12 cellular contexts compared by ENCODE assay signal in the genomic region with DNA sequence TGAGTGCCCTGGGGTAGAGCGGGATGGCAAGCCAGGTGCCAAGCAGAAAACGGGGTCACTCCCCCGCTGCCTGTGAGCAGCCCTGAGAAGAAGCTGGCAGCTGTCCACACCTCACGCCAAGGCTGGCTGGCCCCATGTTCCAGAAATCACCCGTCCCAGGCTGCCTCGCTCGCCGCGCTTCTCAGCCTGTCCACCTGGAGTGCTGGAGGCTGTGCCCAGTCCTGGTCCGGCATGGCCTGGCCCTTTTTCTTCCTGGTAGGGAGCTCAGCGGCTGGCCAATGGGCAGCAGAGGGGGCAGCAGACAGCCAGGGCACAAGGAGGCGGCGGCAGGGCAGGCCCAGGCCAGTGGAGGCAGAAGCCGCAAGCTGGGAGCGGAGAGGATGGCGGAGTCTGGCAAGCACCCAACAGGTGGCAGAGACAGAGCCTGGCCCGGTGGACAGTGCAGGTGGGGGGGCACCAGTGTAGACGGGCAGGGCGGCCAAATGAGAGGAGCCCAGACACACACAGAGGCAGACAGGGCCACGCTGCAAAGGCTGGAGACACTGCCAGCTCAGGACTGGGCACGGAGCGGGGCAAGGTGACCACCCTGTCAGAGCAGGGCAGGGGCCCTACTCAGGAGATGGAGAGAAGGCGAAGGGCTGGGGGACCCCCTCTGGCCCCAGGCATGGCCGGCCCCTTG. TPM values are rescaled to one million over a fixed set of nuclear protein-coding genes. Genes with fewer than 3 reads are reported as not detected.
A peak's percentile ranks its signal among the peaks of the same experiment; 100 is the strongest.
DNase-seq lines count a peak whose midpoint lies in the region; ATAC-seq and TF ChIP-seq lines count a peak whose summit lies in the region.
"Had no signal": no experiment of that assay in that cellular context is flagged by ENCODE, and none has a peak within 500 bp of the region (broad histone marks: within the 10 kb centered on the region; RNA-seq: fewer than 3 reads in every experiment).

No MANE protein-coding gene starts in this region.

- H3T11ph ChIP-seq in H9 (ENCODE audit: low read length): no peak overlapping the region

- H3K4ac ChIP-seq in H9 (ENCODE audit: low read depth, low read length): no peak overlapping the region

- no peak overlapping the region for H2BK12ac ChIP-seq in H9 (ENCODE audit: insufficient read length, low read depth, low read length)

- H3K27me3 Mint-ChIP-seq in H9 (ENCODE audit: low read depth): peaks cover 43% of the 10 kb centered on the region
- peaks cover 2% of the 10 kb centered on the region for H3K27me3 Mint-ChIP-seq in glutamatergic neuron (ENCODE audit: unreplicated experiment)
- H3K27me3 Mint-ChIP-seq: stimulated activated naive CD8-positive, alpha-beta T cell treated with anti-CD3 and anti-CD28 coated beads, Interleukin-15, Interleukin-2, amounts not matched to agents 100 ng/mL and 50 ng/mL, for 24 hours had no signal

- no peak overlapping the region for H2AK5ac ChIP-seq in H9 (ENCODE audit: insufficient read length, low read length)

- no peaks in the 10 kb centered on the region for H3K23me2 ChIP-seq in H9 (ENCODE audit: insufficient read length, low read depth, low read length, poor library complexity, severe bottlenecking)

- H4K5ac ChIP-seq in H9 (ENCODE audit: insufficient read length, low read depth, low read length): no peak overlapping the region

- H3K4me3 Mint-ChIP-seq in H9 (no peak overlapping the region), glutamatergic neuron (ENCODE audit: unreplicated experiment) (no peak overlapping the region)
- H3K4me3 Mint-ChIP-seq: stimulated activated naive CD8-positive, alpha-beta T cell treated with anti-CD3 and anti-CD28 coated beads, Interleukin-15, Interleukin-2, amounts not matched to agents 100 ng/mL and 50 ng/mL, for 24 hours had no signal

- H4K91ac ChIP-seq in H9 (ENCODE audit: insufficient read length, low read depth, low read length): no peak overlapping the region

- H3K36me3 ChIP-seq in Panc1 (ENCODE audit: control insufficient read depth, insufficient read depth, low read length): no peaks in the 10 kb centered on the region
- no peaks in the 10 kb centered on the region for H3K36me3 ChIP-seq in esophagus squamous epithelium
- H3K36me3 ChIP-seq: heart right ventricle had no signal

- H2BK120ac ChIP-seq in H9 (ENCODE audit: low read depth, low read length, poor library complexity, severe bottlenecking): no peak overlapping the region

- H3K4me1 ChIP-seq in H9 (ENCODE audit: insufficient read depth, low read length) (peaks cover 3% of the 10 kb centered on the region; the same call in 1 of the 2 replicates), Panc1 (ENCODE audit: control insufficient read depth, insufficient read depth, low read length) (no peaks in the 10 kb centered on the region), esophagus squamous epithelium (peaks cover 0 to 33% (median 0%) of the 10 kb centered on the region in 3 donors)
- H3K4me1 ChIP-seq: psoas muscle had no signal

- H3K36me3 Mint-ChIP-seq in H9 (ENCODE audit: insufficient read depth in 1 of 3, low read depth in 3 of 3) (no peaks in the 10 kb centered on the region), glutamatergic neuron (ENCODE audit: unreplicated experiment) (no peaks in the 10 kb centered on the region)

- H3K27ac ChIP-seq in H9 (ENCODE audit: insufficient read length, low read depth, low read length) (no peak overlapping the region), Panc1 (ENCODE audit: low read length) (no peak overlapping the region), esophagus squamous epithelium (no peak overlapping the region)
- H3K27ac ChIP-seq: heart right ventricle, psoas muscle had no signal

- TF ChIP-seq POLR2A in esophagus squamous epithelium (IDR thresholded peaks at IDR 0.05): no peak

- no peaks in the 10 kb centered on the region for H3K9me3 Mint-ChIP-seq in H9
- peaks cover 3% of the 10 kb centered on the region for H3K9me3 Mint-ChIP-seq in glutamatergic neuron (ENCODE audit: unreplicated experiment)
- H3K9me3 Mint-ChIP-seq: stimulated activated naive CD8-positive, alpha-beta T cell treated with anti-CD3 and anti-CD28 coated beads, Interleukin-15, Interleukin-2, amounts not matched to agents 100 ng/mL and 50 ng/mL, for 24 hours had no signal

- CTCF ChIA-PET in Panc1 (lab: Charles Lee): interaction anchor here (0.6 to 1.0 kb wide), 5 partner anchors 11 to 318 kb away, joined by 3 to 7 read pairs (median 3); no protein-coding TSS in a partner anchor

- no peak overlapping the region for H2BK15ac ChIP-seq in H9 (ENCODE audit: low read depth, low read length)

- DNase-seq in H9: peak; percentile 45
- no peak for DNase-seq in Panc1 (ENCODE audit: low read depth, low spot score)
- DNase-seq in glutamatergic neuron: peak; percentile 18
- DNase-seq in posterior vena cava (ENCODE audit: low spot score): peak; percentile 75
- no peak for DNase-seq in pons (ENCODE audit: low spot score)
- DNase-seq in esophagus squamous epithelium (lab: John Stamatoyannopoulos, UW): no peak
- no peak for DNase-seq in foreskin melanocyte
- DNase-seq: NCI-H524 had no signal

- peak; percentile 31; the same call in 1 of the 3 replicates for TF ChIP-seq CTCF in H9 (conservative IDR thresholded peaks at IDR 0.05)
- no peak for TF ChIP-seq CTCF in Panc1 (IDR thresholded peaks at IDR 0.05)
- TF ChIP-seq CTCF in glutamatergic neuron (IDR thresholded peaks at IDR 0.05; ENCODE audit: partially characterized antibody, unreplicated experiment): no peak
- TF ChIP-seq CTCF in esophagus squamous epithelium (IDR thresholded peaks at IDR 0.05): no peak

- H3K27ac Mint-ChIP-seq in H9 (no peak overlapping the region; a peak in 1 of 7 replicates), glutamatergic neuron (ENCODE audit: unreplicated experiment) (no peak overlapping the region)
- H3K27ac Mint-ChIP-seq: stimulated activated naive CD8-positive, alpha-beta T cell treated with anti-CD3 and anti-CD28 coated beads, Interleukin-15, Interleukin-2, amounts not matched to agents 100 ng/mL and 50 ng/mL, for 24 hours had no signal

- no peaks in the 10 kb centered on the region for H4K20me1 ChIP-seq in H9 (ENCODE audit: control insufficient read depth, insufficient read depth, insufficient read length)

- no TSS peak for BruUV-seq in Panc1 (replicated peaks; lab: Mats Ljungman, UMichigan)

- no peaks in the 10 kb centered on the region for H3K79me1 ChIP-seq in H9 (ENCODE audit: insufficient read depth, low read depth, low read length, poor library complexity, severe bottlenecking)

- in situ Hi-C loops in Panc1 (cut with HindIII; ENCODE audit: low pct_unique_long_range_greater_than_20kb, low sequenced_read_pairs): no loop called here

- H3K9ac ChIP-seq in H9 (ENCODE audit: extremely low read depth, insufficient read length, low read length): no peak overlapping the region

- H2BK5ac ChIP-seq in H9 (ENCODE audit: insufficient read length, low read length): no peak overlapping the region

- H3K4me1 Mint-ChIP-seq in H9: peaks cover 9% of the 10 kb centered on the region in 2 experiments
- peaks cover 8% of the 10 kb centered on the region for H3K4me1 Mint-ChIP-seq in glutamatergic neuron (ENCODE audit: low read depth, unreplicated experiment)

- H3K23ac ChIP-seq in H9 (ENCODE audit: insufficient read length, low read depth, low read length): no peak overlapping the region

- H3K27me3 ChIP-seq in H9 (ENCODE audit: insufficient read depth, low read length) (no peaks in the 10 kb centered on the region; the same call in 1 of the 2 replicates), Panc1 (ENCODE audit: control insufficient read depth, insufficient read depth, low read length) (no peaks in the 10 kb centered on the region), esophagus squamous epithelium (peaks cover 0 to 76% (median 0%) of the 10 kb centered on the region in 4 donors)

- no peak overlapping the region for H2BK20ac ChIP-seq in H9 (ENCODE audit: low read depth, low read length, poor library complexity, severe bottlenecking)

- no peak overlapping the region for H2AFZ ChIP-seq in H9 (ENCODE audit: low read length)

- no peak overlapping the region for H3K14ac ChIP-seq in H9 (ENCODE audit: insufficient read depth, low read length)

- H3K56ac ChIP-seq in H9 (ENCODE audit: insufficient read length, low read depth, low read length): no peak overlapping the region

- H3K18ac ChIP-seq in H9 (ENCODE audit: insufficient read length, low read depth, low read length): no peak overlapping the region

- H3K4me3 ChIP-seq in Panc1 (ENCODE audit: low read depth in 2 of 2, low read length in 2 of 2) (no peak overlapping the region), esophagus squamous epithelium (no peak overlapping the region)
- H3K4me3 ChIP-seq: heart right ventricle, psoas muscle had no signal

- POLR2A ChIA-PET in Panc1 (lab: Charles Lee): no interaction called here

- no peak overlapping the region for H3K4me2 ChIP-seq in H9 (ENCODE audit: insufficient read depth, insufficient read length, low read length)

- WGBS in H9 (ENCODE audit: extremely low coverage, insufficient read length, low lambda C conversion rate): no CpG with 5 or more reads among the region's 24 CpGs
- WGBS in esophagus squamous epithelium, 2 donors: 37 to 49% methylated on average over 6 to 9 of the region's 24 CpGs

- ATAC-seq in Panc1 (peak; percentile 72), HG02588 (IDR thresholded peaks at IDR 0.05; ENCODE audit: unreplicated experiment) (no peak)
- ATAC-seq: psoas muscle had no signal

- no peaks in the 10 kb centered on the region for H3K9me3 ChIP-seq in H9 (ENCODE audit: control insufficient read depth, low read depth, low read length)
- no peaks in the 10 kb centered on the region for H3K9me3 ChIP-seq in Panc1 (ENCODE audit: control insufficient read depth, insufficient read depth, low read depth, low read length)
- peaks cover 0 to 5% (median 0%) of the 10 kb centered on the region in 3 donors for H3K9me3 ChIP-seq in esophagus squamous epithelium
- H3K9me3 ChIP-seq: heart right ventricle, psoas muscle had no signal

- intact Hi-C loops in Panc1 (cut with micrococcal nuclease; ENCODE audit: unreplicated experiment): no loop called here
- intact Hi-C loops in posterior vena cava (cut with DNase I): no loop called here
- intact Hi-C loops in esophagus squamous epithelium (cut with DNase I): no loop called here

- no peak overlapping the region for H4K8ac ChIP-seq in H9 (replicated peaks; ENCODE audit: insufficient read length, low read depth, low read length)

- no peaks in the 10 kb centered on the region for H3K79me2 ChIP-seq in H9 (ENCODE audit: insufficient read depth, low read length)

RNA-seq across cellular contexts. Expression of gene TH, which starts 37.2 kb away (rescaled TPM):
- total RNA-seq in H9 (2021): not detected in 2 replicates
- not detected for total RNA-seq in Panc1 (2021; ENCODE audit: unreplicated experiment)
- polyA plus RNA-seq in Panc1 (2012; ENCODE audit: insufficient read length): 0.38 TPM
- total RNA-seq in glutamatergic neuron (ENCODE audit: unreplicated experiment): not detected
- under 1 TPM in 1 of 2 donors, not detected in 1; 0.67 TPM for total RNA-seq in posterior vena cava
- under 1 TPM in 2 of 4 donors, not detected in 2; 0.34 to 0.76 TPM for total RNA-seq in esophagus squamous epithelium
- total RNA-seq: heart right ventricle had no signal

RNA-seq across cellular contexts. Expression of gene INS, which starts 47.8 kb away (rescaled TPM):
- total RNA-seq in H9 (2021) (not detected in 2 replicates), Panc1 (2021; ENCODE audit: unreplicated experiment) (not detected), glutamatergic neuron (ENCODE audit: unreplicated experiment) (not detected), posterior vena cava (not detected), esophagus squamous epithelium (not detected)
- polyA plus RNA-seq in Panc1 (2012; ENCODE audit: insufficient read length): not detected
- total RNA-seq: psoas muscle had no signal

Comparison
In these comparisons a context has a peak if more than half of its experiments do, and no peak if none do; other contexts are left out.
1. DNase-seq: peak in H9 (single experiment), glutamatergic neuron (single experiment) and posterior vena cava (single experiment); none in Panc1 (single experiment), pons (single experiment), esophagus squamous epithelium (single experiment) and foreskin melanocyte (single experiment).